Comparison of ENCODE assay signal across 1 cellular context in genomic region chr1:152497273-152497672, GRCh38.
TF ChIP-seq lines count a peak whose summit lies in the region.

No MANE protein-coding gene starts in this region.

TF ChIP-seq in K562, 482 proteins besides CTCF, POLR2A, EP300 and RAD21:
- no peak for TF ChIP-seq ZBTB5 (IDR thresholded peaks at IDR 0.05)
- no peak for TF ChIP-seq SMC3 (conservative IDR thresholded peaks at IDR 0.05; ENCODE audit: insufficient read depth, low read depth, low read length)
- no peak for TF ChIP-seq HCFC1 (IDR thresholded peaks at IDR 0.05; ENCODE audit: low read depth, low read length)
- TF ChIP-seq HMBOX1 (IDR thresholded peaks at IDR 0.05), result no peak
- no peak for TF ChIP-seq MTA3 (IDR thresholded peaks at IDR 0.05; ENCODE audit: borderline replicate concordance)
- no peak for TF ChIP-seq ZFP1 (CRISPR knock-in tag; IDR thresholded peaks at IDR 0.05)
- TF ChIP-seq CCNT2 (IDR thresholded peaks at IDR 0.05; ENCODE audit: borderline replicate concordance, extremely low read depth, insufficient read length, low read depth, low read length), result no peak
- TF ChIP-seq ZNF584 (CRISPR knock-in tag; IDR thresholded peaks at IDR 0.05; ENCODE audit: low read depth), result no peak
- TF ChIP-seq BCL6 (CRISPR knock-in tag; IDR thresholded peaks at IDR 0.05), result no peak
- no peak for TF ChIP-seq RHOXF2B (CRISPR knock-in tag; conservative IDR thresholded peaks at IDR 0.05)
